Comparison of ENCODE assay signal across 21 cellular contexts in genomic region chr14:77062261-77062660, GRCh38.
"Had no signal": no experiment of that assay in that cellular context is flagged by ENCODE, and none has a peak within 500 bp of the region (broad histone marks: within the 10 kb centered on the region; RNA-seq: fewer than 3 reads in every experiment).

No MANE protein-coding gene starts in this region.

- H3K36me3 ChIP-seq: breast epithelium, esophagus squamous epithelium, gastroesophageal sphincter, stomach, suprapubic skin, tibial nerve, uterus had no signal

- DNase-seq: activated T-cell treated with anti-CD3 and anti-CD28 coated beads, Interleukin-2, amount 50 U/mL, for 1 hour; cerebellar nuclear complex; esophagus squamous epithelium; head of caudate nucleus; hypothalamus; left ventricle myocardium superior; mucosa of descending colon; nephron progenitor cell; nucleus accumbens; small intestine; stomach; T-helper 9 cell; uterus had no signal

- H3K27ac ChIP-seq: breast epithelium, coronary artery, esophagus squamous epithelium, gastroesophageal sphincter, stomach, suprapubic skin, tibial nerve, uterus had no signal

- H3K4me1 ChIP-seq: breast epithelium, uterus had no signal

- H3K4me3 ChIP-seq: breast epithelium, coronary artery, esophagus squamous epithelium, gastroesophageal sphincter, mucosa of descending colon, stomach, suprapubic skin, tibial nerve, uterus had no signal

- ATAC-seq: activated T-helper 17 cell treated with anti-CD3 and anti-CD28 coated beads, Interleukin-2, amount 50 U/mL, for 72 hours; gastroesophageal sphincter; left ventricle myocardium superior; mucosa of descending colon; sciatic nerve; stimulated activated memory B cell treated with anti-CD40 and anti-IgM and Interleukin-4, amounts not matched to agents 10 μg/mL and 1 μg/mL and 100 μg/mL, for 72 hours had no signal

- H3K27me3 ChIP-seq: breast epithelium, esophagus squamous epithelium, gastroesophageal sphincter, stomach, suprapubic skin, tibial nerve, uterus had no signal

- H3K9me3 ChIP-seq: breast epithelium, esophagus squamous epithelium, gastroesophageal sphincter, mucosa of descending colon, stomach, suprapubic skin, tibial nerve, uterus had no signal
